ENCODE assay signal across 2 cellular contexts in the genomic region with DNA sequence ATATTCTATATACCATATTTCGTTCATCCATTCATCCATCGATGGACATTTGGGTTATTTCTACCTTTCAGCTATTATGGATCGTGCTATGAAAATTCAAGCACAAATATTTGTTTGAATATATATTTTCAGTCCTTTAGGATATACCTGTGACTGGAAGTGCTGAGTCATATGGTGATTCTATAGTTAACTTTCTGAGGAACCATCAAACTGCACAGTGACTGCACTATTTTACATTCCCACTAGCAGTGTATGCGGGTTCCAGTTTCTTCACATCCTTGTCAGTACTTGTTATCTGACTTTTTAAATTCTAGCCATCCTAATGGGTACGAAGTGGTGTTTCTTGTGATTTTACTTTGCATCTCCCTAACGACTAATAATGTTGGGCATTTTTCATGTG.
TF ChIP-seq lines count a peak whose summit lies in the region.

No MANE protein-coding gene starts in this region.

TF ChIP-seq in HepG2, 621 proteins besides CTCF, POLR2A, EP300 and RAD21:
- TF ChIP-seq NFE2L2 (IDR thresholded peaks at IDR 0.05; ENCODE audit: low read length) (peak; percentile 32; the same call in 1 of the 2 replicates), FLYWCH1 (CRISPR knock-in tag; IDR thresholded peaks at IDR 0.05) (no peak), MAFK (conservative IDR thresholded peaks at IDR 0.05 in 1 of 2, IDR thresholded peaks at IDR 0.05 in 1 of 2; ENCODE audit: low read length in 2 of 2) (0 out of 4 replicates have a peak, but pooled peaks of 1 of the 2 experiments have one; percentile 1)

TF ChIP-seq in IMR-90, 13 proteins besides CTCF, POLR2A, EP300 and RAD21:
- TF ChIP-seq NFE2L2 (IDR thresholded peaks at IDR 0.05; ENCODE audit: low read depth, low read length) (peak; percentile 68), MAZ (IDR thresholded peaks at IDR 0.05; ENCODE audit: borderline replicate concordance, low read depth, low read length) (no peak), SMC3 (IDR thresholded peaks at IDR 0.05; ENCODE audit: low read depth, low read length) (no peak), RFX5 (IDR thresholded peaks at IDR 0.05; ENCODE audit: low read depth, low read length) (no peak), BHLHE40 (IDR thresholded peaks at IDR 0.05; ENCODE audit: low read depth, low read length) (no peak), FOS (IDR thresholded peaks at IDR 0.05; ENCODE audit: low read depth, low read length) (no peak), CEBPB (IDR thresholded peaks at IDR 0.05; ENCODE audit: low read depth, low read length) (no peak)
